ENCODE assay signal across 10 cellular contexts in the genomic region with DNA sequence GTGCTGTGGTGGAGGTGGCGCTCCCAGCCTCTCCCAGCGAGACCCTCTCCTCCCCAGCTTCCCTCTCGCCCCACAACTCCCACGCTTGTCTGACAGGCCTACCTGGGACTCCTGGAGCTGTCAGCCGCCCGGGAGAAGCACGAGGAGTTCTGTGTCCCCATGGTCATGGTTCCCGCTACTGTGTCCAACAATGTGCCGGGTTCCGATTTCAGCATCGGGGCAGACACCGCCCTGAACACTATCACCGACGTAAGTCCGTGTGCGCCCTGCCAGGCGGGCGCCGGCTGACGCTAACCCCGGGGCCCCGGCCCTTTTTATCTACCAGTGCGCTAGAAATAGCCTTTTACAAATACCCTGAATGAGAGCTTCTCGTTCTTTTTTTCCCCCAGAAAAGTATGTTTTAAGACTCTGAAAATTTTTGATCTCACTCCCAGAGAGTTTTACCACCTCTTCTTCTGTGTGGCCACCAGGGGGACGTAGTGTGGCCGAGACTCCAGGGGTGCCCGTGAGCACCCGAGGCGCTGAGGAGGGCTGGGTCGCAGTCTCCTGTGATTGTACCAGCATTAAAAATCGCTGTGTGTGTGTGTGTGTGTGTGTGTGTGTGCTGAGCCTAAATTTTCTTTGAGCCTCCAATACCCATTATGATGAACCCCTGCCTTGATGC. TPM values are rescaled to one million over a fixed set of nuclear protein-coding genes. Genes with fewer than 3 reads are reported as not detected.
DNase-seq lines count a peak whose midpoint lies in the region; ATAC-seq and TF ChIP-seq lines count a peak whose summit lies in the region.
"Had no signal": no experiment of that assay in that cellular context is flagged by ENCODE, and none has a peak within 500 bp of the region (broad histone marks: within the 10 kb centered on the region; RNA-seq: fewer than 3 reads in every experiment).

No MANE protein-coding gene starts in this region.

- peak; percentile 35 for DNase-seq in stimulated activated CD4-positive, alpha-beta T cell treated with anti-CD3 and anti-CD28 coated beads, Interleukin-15, amount 100 ng/mL, for 24 hours
- no peak for DNase-seq in stimulated activated CD4-positive, alpha-beta T cell treated with anti-CD3 and anti-CD28 coated beads, Interleukin-2, amount 100 ng/mL, for 48 hours
- DNase-seq in T-helper 17 cell (no peak), glutamatergic neuron (peak; percentile 50), mesenteric fat pad (ENCODE audit: low spot score) (no peak), NCI-H1694 treated with DMSO at 0.1 percent for 48 hours (lab: John Stamatoyannopoulos, UW) (no peak)
- DNase-seq in activated naive CD8-positive, alpha-beta T cell treated with anti-CD3 and anti-CD28 coated beads, Interleukin-2, amount 50 U/mL, for 24 hours: no peak
- DNase-seq: effector CD8-positive, alpha-beta T cell had no signal

- no peaks in the 10 kb centered on the region for H3K9me3 ChIP-seq in T-helper 17 cell (ENCODE audit: control insufficient read depth, low read length, poor library complexity, severe bottlenecking)

- ATAC-seq in T-helper 17 cell (peak; percentile 50), HG03280 (IDR thresholded peaks at IDR 0.05; ENCODE audit: unreplicated experiment) (no peak)
- ATAC-seq in activated naive CD8-positive, alpha-beta T cell treated with anti-CD3 and anti-CD28 coated beads, Interleukin-2, amount 50 U/mL, for 24 hours: no peak
- ATAC-seq: sciatic nerve had no signal

- peaks cover 3% of the 10 kb centered on the region for H3K9me3 Mint-ChIP-seq in glutamatergic neuron (ENCODE audit: unreplicated experiment)
- no peaks in the 10 kb centered on the region for H3K9me3 Mint-ChIP-seq in activated naive CD8-positive, alpha-beta T cell treated with anti-CD3 and anti-CD28 coated beads, Interleukin-2, amount 50 U/mL, for 24 hours

- H3K27me3 Mint-ChIP-seq in T-helper 17 cell (no peaks in the 10 kb centered on the region), glutamatergic neuron (ENCODE audit: unreplicated experiment) (peaks cover 3% of the 10 kb centered on the region)
- no peaks in the 10 kb centered on the region for H3K27me3 Mint-ChIP-seq in activated naive CD8-positive, alpha-beta T cell treated with anti-CD3 and anti-CD28 coated beads, Interleukin-2, amount 50 U/mL, for 24 hours

- H3K4me3 Mint-ChIP-seq in T-helper 17 cell (no peak overlapping the region), glutamatergic neuron (ENCODE audit: unreplicated experiment) (no peak overlapping the region)
- no peak overlapping the region for H3K4me3 Mint-ChIP-seq in activated naive CD8-positive, alpha-beta T cell treated with anti-CD3 and anti-CD28 coated beads, Interleukin-2, amount 50 U/mL, for 24 hours

- H3K4me1 Mint-ChIP-seq in T-helper 17 cell (peaks cover 2% of the 10 kb centered on the region), glutamatergic neuron (ENCODE audit: low read depth, unreplicated experiment) (peaks cover 4% of the 10 kb centered on the region)
- H3K4me1 Mint-ChIP-seq in activated naive CD8-positive, alpha-beta T cell treated with anti-CD3 and anti-CD28 coated beads, Interleukin-2, amount 50 U/mL, for 24 hours: no peaks in the 10 kb centered on the region

- TF ChIP-seq CTCF in glutamatergic neuron (IDR thresholded peaks at IDR 0.05; ENCODE audit: partially characterized antibody, unreplicated experiment): peak; percentile 75

- H3K36me3 Mint-ChIP-seq in T-helper 17 cell (ENCODE audit: low read depth): peaks cover 10% of the 10 kb centered on the region
- no peaks in the 10 kb centered on the region for H3K36me3 Mint-ChIP-seq in glutamatergic neuron (ENCODE audit: unreplicated experiment)
- peaks cover 60% of the 10 kb centered on the region for H3K36me3 Mint-ChIP-seq in activated naive CD8-positive, alpha-beta T cell treated with anti-CD3 and anti-CD28 coated beads, Interleukin-2, amount 50 U/mL, for 24 hours (ENCODE audit: low read depth)

- H3K27ac Mint-ChIP-seq in T-helper 17 cell (peak overlapping the region; percentile 21), glutamatergic neuron (ENCODE audit: unreplicated experiment) (no peak overlapping the region)
- H3K27ac Mint-ChIP-seq in activated naive CD8-positive, alpha-beta T cell treated with anti-CD3 and anti-CD28 coated beads, Interleukin-2, amount 50 U/mL, for 24 hours: no peak overlapping the region

RNA-seq across cellular contexts. Expression of a gene that starts 52.6 kb away (rescaled TPM):
- total RNA-seq in T-helper 17 cell: 100 to 1,000 TPM in 1 of 2 donors, 10 to 100 TPM in 1; 76.9 to 106 TPM
- 24.2 TPM for total RNA-seq in glutamatergic neuron (ENCODE audit: unreplicated experiment)
- total RNA-seq in mesenteric fat pad: 37.9 TPM

RNA-seq across cellular contexts. Expression of a gene that starts 52.7 kb away (rescaled TPM):
- total RNA-seq in T-helper 17 cell (10 to 100 TPM; 61.3 to 79.1 TPM), glutamatergic neuron (ENCODE audit: unreplicated experiment) (65.8 TPM), mesenteric fat pad (110 TPM)

Comparison
In these comparisons a context has a peak if more than half of its experiments do, and no peak if none do; other contexts are left out.
1. DNase-seq: peak in stimulated activated CD4-positive, alpha-beta T cell treated with anti-CD3 and anti-CD28 coated beads, Interleukin-15, amount 100 ng/mL, for 24 hours (single experiment) and glutamatergic neuron (single experiment); none in stimulated activated CD4-positive, alpha-beta T cell treated with anti-CD3 and anti-CD28 coated beads, Interleukin-2, amount 100 ng/mL, for 48 hours (0 of 2), T-helper 17 cell (0 of 3), activated naive CD8-positive, alpha-beta T cell treated with anti-CD3 and anti-CD28 coated beads, Interleukin-2, amount 50 U/mL, for 24 hours (single experiment), mesenteric fat pad (single experiment) and NCI-H1694 treated with DMSO at 0.1 percent for 48 hours (single experiment).